9 cellular contexts compared by ENCODE assay signal in the genomic region with DNA sequence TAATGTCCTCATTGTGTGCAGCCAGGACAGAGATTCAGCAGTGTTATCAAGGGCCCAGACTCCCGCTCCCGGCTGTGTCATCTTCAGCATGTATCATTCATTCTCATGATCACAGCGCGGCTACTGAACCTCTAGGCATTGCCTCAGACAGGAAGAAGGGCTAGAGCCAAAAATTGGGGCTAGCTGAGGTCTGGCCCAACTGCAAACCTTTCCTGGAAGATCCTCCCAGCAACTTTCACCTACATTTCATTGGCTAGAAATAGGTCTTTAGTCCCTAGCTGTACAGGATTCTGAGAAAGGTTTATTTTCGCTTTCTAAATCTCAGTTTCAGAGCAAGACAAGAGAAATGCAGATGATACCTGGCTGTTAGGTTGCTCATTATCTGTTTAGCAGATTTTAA.
DNase-seq lines count a peak whose midpoint lies in the region; ATAC-seq and TF ChIP-seq lines count a peak whose summit lies in the region.
"Had no signal": no experiment of that assay in that cellular context is flagged by ENCODE, and none has a peak within 500 bp of the region (broad histone marks: within the 10 kb centered on the region; RNA-seq: fewer than 3 reads in every experiment).

No MANE protein-coding gene starts in this region.

- H3K9me3 ChIP-seq in OCI-LY3 (ENCODE audit: insufficient read depth, low read length) (no peaks in the 10 kb centered on the region), mucosa of stomach (ENCODE audit: control insufficient read depth, low read length) (no peaks in the 10 kb centered on the region)

- intact Hi-C loops in Calu3 (cut with micrococcal nuclease; ENCODE audit: unreplicated experiment), result no loop called here

- peak overlapping the region; percentile 65 for H3K4me3 ChIP-seq in OCI-LY3 (ENCODE audit: low read length)
- H3K4me3 ChIP-seq in mucosa of stomach (ENCODE audit: low read length), result no peak overlapping the region

- H3K36me3 Mint-ChIP-seq in Calu3 (ENCODE audit: insufficient read depth, unreplicated experiment) (no peaks in the 10 kb centered on the region), type B pancreatic cell (peaks cover 7% of the 10 kb centered on the region)

- H3K4me2 ChIP-seq in OCI-LY3 (ENCODE audit: low read length), result peak overlapping the region; percentile 85

- peak overlapping the region; percentile 91 for H3K27ac ChIP-seq in OCI-LY3 (ENCODE audit: low read length)
- no peak overlapping the region for H3K27ac ChIP-seq in foreskin keratinocyte

- peaks cover 26% of the 10 kb centered on the region for H3K4me1 ChIP-seq in OCI-LY3 (ENCODE audit: low read length)
- no peaks in the 10 kb centered on the region for H3K4me1 ChIP-seq in mucosa of stomach (ENCODE audit: control insufficient read depth, insufficient read depth, low read length)
- H3K4me1 ChIP-seq in foreskin keratinocyte, result no peaks in the 10 kb centered on the region

- H4K20me1 ChIP-seq in OCI-LY3 (ENCODE audit: insufficient read depth, low read length), result no peaks in the 10 kb centered on the region

- no peaks in the 10 kb centered on the region for H3K79me2 ChIP-seq in OCI-LY3 (ENCODE audit: low read length)

- H3K4me3 Mint-ChIP-seq in Calu3 (ENCODE audit: low read depth, unreplicated experiment) (no peak overlapping the region), type B pancreatic cell (no peak overlapping the region)

- H3K4me1 Mint-ChIP-seq in Calu3 (ENCODE audit: low read depth, unreplicated experiment) (no peaks in the 10 kb centered on the region), type B pancreatic cell (ENCODE audit: unreplicated experiment) (peaks cover 9% of the 10 kb centered on the region)

- no peak overlapping the region for H3K27ac Mint-ChIP-seq in Calu3 (ENCODE audit: unreplicated experiment)
- H3K27ac Mint-ChIP-seq in type B pancreatic cell, result no peak overlapping the region

- CTCF ChIA-PET in Calu3 (lab: Charles Lee), result interaction anchor here (0.6 kb wide), 1 partner anchor 9 kb away, joined by 3 read pairs; no protein-coding TSS in a partner anchor

- peak overlapping the region; percentile 50 for H3K9ac ChIP-seq in OCI-LY3 (ENCODE audit: low read length)
- H3K9ac ChIP-seq in mucosa of stomach (ENCODE audit: low read length), result peak overlapping the region; percentile 7

- BruUV-seq in Calu3 (replicated peaks; lab: Mats Ljungman, UMichigan), result no TSS peak

- DNase-seq in foreskin keratinocyte (no peak), Calu3 (no peak), HPDE6-E6E7 (ENCODE audit: extremely low spot score) (no peak), type B pancreatic cell (ENCODE audit: extremely low spot score, unreplicated experiment) (no peak)

- ATAC-seq in GM18870 (IDR thresholded peaks at IDR 0.05; ENCODE audit: unreplicated experiment) (peak; percentile 83), GM21723 (IDR thresholded peaks at IDR 0.05; ENCODE audit: unreplicated experiment) (peak; percentile 90), foreskin keratinocyte (no peak)
- ATAC-seq: Panc1 had no signal

- H3K36me3 ChIP-seq in OCI-LY3 (replicated peaks; ENCODE audit: low read depth, low read length) (peaks cover 10% of the 10 kb centered on the region), mucosa of stomach (ENCODE audit: control insufficient read depth, insufficient read depth, low read length) (no peaks in the 10 kb centered on the region)

- H3K27me3 Mint-ChIP-seq in Calu3 (ENCODE audit: unreplicated experiment) (no peaks in the 10 kb centered on the region), type B pancreatic cell (no peaks in the 10 kb centered on the region)

- H3K27me3 ChIP-seq in OCI-LY3 (ENCODE audit: low read depth, low read length) (no peaks in the 10 kb centered on the region), mucosa of stomach (ENCODE audit: control insufficient read depth, insufficient read depth, low read length) (no peaks in the 10 kb centered on the region), foreskin keratinocyte (no peaks in the 10 kb centered on the region)

- TF ChIP-seq CTCF in OCI-LY3 (IDR thresholded peaks at IDR 0.05; ENCODE audit: low read depth, low read length) (no peak), foreskin keratinocyte (conservative IDR thresholded peaks at IDR 0.05) (no peak), Calu3 (IDR thresholded peaks at IDR 0.05; ENCODE audit: unreplicated experiment) (no peak), type B pancreatic cell (conservative IDR thresholded peaks at IDR 0.05) (no peak)

- peak overlapping the region; percentile 68; the same call in 1 of the 2 replicates for H2AFZ ChIP-seq in OCI-LY3 (ENCODE audit: low read depth, low read length)

- no peaks in the 10 kb centered on the region for H3K9me3 Mint-ChIP-seq in Calu3 (ENCODE audit: low read depth, unreplicated experiment)
- no peaks in the 10 kb centered on the region for H3K9me3 Mint-ChIP-seq in type B pancreatic cell
